Comparison of ENCODE assay signal across 1 cellular context in the genomic region with DNA sequence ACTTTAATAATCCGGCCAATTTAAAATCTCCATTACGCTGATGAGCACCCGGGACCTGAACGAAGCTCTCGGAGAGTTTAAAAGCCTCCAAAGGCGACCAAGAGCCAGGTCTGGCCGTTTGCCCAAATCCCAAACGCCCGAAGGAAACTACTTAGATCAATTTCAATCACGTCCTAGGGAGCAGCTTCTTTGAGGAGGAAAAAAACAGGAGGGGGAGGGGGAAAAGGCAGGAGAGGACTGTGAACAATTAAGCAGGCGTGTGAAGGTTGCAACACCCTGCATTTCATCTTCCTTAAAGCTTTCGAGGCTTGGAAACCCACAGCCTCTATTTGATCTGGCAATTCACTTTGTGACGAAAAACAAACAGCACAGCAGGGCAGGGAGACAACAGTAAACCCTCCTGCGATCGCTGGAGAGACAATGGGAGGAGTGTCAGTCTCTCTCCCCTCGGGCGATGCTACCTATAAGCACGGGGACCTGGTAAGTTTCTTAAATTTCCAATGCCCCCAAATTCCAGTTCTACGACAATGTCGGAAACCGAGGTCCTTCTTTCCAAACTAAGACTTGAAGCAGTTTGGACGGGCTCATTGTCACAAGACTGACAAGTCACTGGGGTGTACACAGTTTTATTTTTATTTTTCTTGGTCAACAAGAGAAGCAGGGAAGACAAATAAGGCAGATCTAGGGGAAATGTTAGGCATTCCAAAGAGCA.
TF ChIP-seq lines count a peak whose summit lies in the region.

No MANE protein-coding gene starts in this region.

TF ChIP-seq in HepG2, 621 proteins besides CTCF, POLR2A, EP300 and RAD21 (continued from another document and continues in another):
- TF ChIP-seq FOXP4 (CRISPR knock-in tag; IDR thresholded peaks at IDR 0.05): peak; percentile 49
- TF ChIP-seq FIP1L1 (IDR thresholded peaks at IDR 0.05; ENCODE audit: borderline replicate concordance, insufficient read depth, low read depth, low read length): peak; percentile 68; the same call in 1 of the 2 replicates
- TF ChIP-seq RNF2 (conservative IDR thresholded peaks at IDR 0.05; ENCODE audit: low read depth): no peak
- TF ChIP-seq RCOR2 (CRISPR knock-in tag; IDR thresholded peaks at IDR 0.05): no peak
- no peak for TF ChIP-seq HES4 (CRISPR knock-in tag; IDR thresholded peaks at IDR 0.05; ENCODE audit: borderline replicate concordance)
- peak; percentile 35 for TF ChIP-seq MED8 (CRISPR knock-in tag; IDR thresholded peaks at IDR 0.05; ENCODE audit: insufficient replicate concordance)
- no peak for TF ChIP-seq ZSCAN25 (CRISPR knock-in tag; IDR thresholded peaks at IDR 0.05)
- TF ChIP-seq MATR3 (CRISPR knock-in tag; IDR thresholded peaks at IDR 0.05): no peak
- no peak for TF ChIP-seq SRF (IDR thresholded peaks at IDR 0.05; ENCODE audit: low read depth, low read length)
- TF ChIP-seq ZNF337 (CRISPR knock-in tag; IDR thresholded peaks at IDR 0.05; ENCODE audit: borderline replicate concordance, low read depth): no peak
- no peak for TF ChIP-seq ZKSCAN5 (CRISPR knock-in tag; IDR thresholded peaks at IDR 0.05)
- no peak for TF ChIP-seq PAWR (CRISPR knock-in tag; IDR thresholded peaks at IDR 0.05; ENCODE audit: borderline replicate concordance)
- TF ChIP-seq DPF2 (CRISPR knock-in tag; IDR thresholded peaks at IDR 0.05; ENCODE audit: borderline replicate concordance, low read depth): no peak
- 0 out of 2 replicates have a peak, but pooled peaks have one; percentile 39 for TF ChIP-seq ZNF280D (CRISPR knock-in tag; IDR thresholded peaks at IDR 0.05)
- TF ChIP-seq ZNF101 (CRISPR knock-in tag; IDR thresholded peaks at IDR 0.05; ENCODE audit: borderline replicate concordance, low read depth): no peak
- TF ChIP-seq ZNF432 (CRISPR knock-in tag; IDR thresholded peaks at IDR 0.05; ENCODE audit: borderline replicate concordance): no peak
- TF ChIP-seq ZFP41 (CRISPR knock-in tag; IDR thresholded peaks at IDR 0.05; ENCODE audit: borderline replicate concordance): no peak
- TF ChIP-seq AHR (CRISPR knock-in tag; IDR thresholded peaks at IDR 0.05): no peak
- TF ChIP-seq ZBTB40 (IDR thresholded peaks at IDR 0.05): no peak
- no peak for TF ChIP-seq ZBTB40 (CRISPR knock-in tag; IDR thresholded peaks at IDR 0.05)
- 0 out of 2 replicates have a peak, but pooled peaks have one; percentile 31 for TF ChIP-seq ZFP82 (CRISPR knock-in tag; IDR thresholded peaks at IDR 0.05; ENCODE audit: borderline replicate concordance)
- no peak for TF ChIP-seq BCL3 (CRISPR knock-in tag; IDR thresholded peaks at IDR 0.05)
- peak; percentile 50; the same call in 1 of the 2 replicates for TF ChIP-seq TBX2 (CRISPR knock-in tag; IDR thresholded peaks at IDR 0.05; ENCODE audit: borderline replicate concordance)
- TF ChIP-seq THRA (CRISPR knock-in tag; IDR thresholded peaks at IDR 0.05; ENCODE audit: borderline replicate concordance): no peak
- peak; percentile 30; the same call in 1 of the 2 replicates for TF ChIP-seq AFF4 (CRISPR knock-in tag; IDR thresholded peaks at IDR 0.05)
- TF ChIP-seq SP2 (CRISPR knock-in tag; IDR thresholded peaks at IDR 0.05): no peak
- TF ChIP-seq ZIK1 (CRISPR knock-in tag; IDR thresholded peaks at IDR 0.05; ENCODE audit: borderline replicate concordance, low read depth): no peak
